In the genomic region with DNA sequence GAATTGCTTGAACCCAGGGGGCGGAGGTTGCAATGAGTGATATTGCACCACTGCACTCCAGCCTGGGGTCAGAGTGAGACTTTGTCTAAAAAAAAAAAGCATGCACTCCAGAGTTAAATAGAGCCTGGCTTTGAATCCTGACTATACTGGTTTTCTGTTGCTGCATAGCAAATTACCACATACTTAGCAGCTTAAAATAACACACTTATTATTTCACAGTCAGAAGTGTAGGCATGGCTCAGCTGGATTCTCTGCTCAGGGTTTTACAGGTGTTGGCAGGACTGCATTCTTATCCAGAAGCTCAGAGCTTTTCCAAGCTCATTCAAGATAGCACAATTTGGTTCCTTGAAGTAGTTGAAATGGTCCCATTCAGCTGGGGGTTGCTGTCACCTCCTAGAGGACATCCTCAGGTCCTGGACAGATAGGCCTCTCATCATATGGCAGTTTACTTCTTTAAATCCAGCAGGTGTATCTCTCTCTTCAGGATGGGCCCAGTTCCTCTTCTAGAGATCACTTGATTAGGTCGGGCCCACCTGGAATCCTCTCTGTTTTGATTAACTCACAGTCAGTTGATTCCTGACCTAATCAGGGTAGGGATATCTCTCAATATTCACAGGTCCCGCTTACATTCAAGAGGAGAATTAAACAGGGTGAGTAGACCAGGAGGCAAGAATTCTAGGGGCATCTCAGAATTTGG, we compare ENCODE assay signal across 20 cellular contexts. TPM values are rescaled to one million over a fixed set of nuclear protein-coding genes. Genes with fewer than 3 reads are reported as not detected.
A peak's percentile ranks its signal among the peaks of the same experiment; 100 is the strongest.
DNase-seq lines count a peak whose midpoint lies in the region; ATAC-seq, FAIRE-seq and TF ChIP-seq lines count a peak whose summit lies in the region.
"Had no signal": no experiment of that assay in that cellular context is flagged by ENCODE, and none has a peak within 500 bp of the region (broad histone marks: within the 10 kb centered on the region; RNA-seq: fewer than 3 reads in every experiment).

No MANE protein-coding gene starts in this region.

- no peaks in the 10 kb centered on the region for H3K79me2 ChIP-seq in astrocyte (ENCODE audit: insufficient read depth, low read length)

- H3K4me3 ChIP-seq in astrocyte (ENCODE audit: insufficient read depth, low read depth, low read length): no peak overlapping the region
- H3K4me3 ChIP-seq: A549, adrenal gland, cardiac muscle cell, dorsolateral prefrontal cortex, heart left ventricle had no signal

- no peak for ATAC-seq in naive thymus-derived CD8-positive, alpha-beta T cell
- no peak for ATAC-seq in GM18498 (IDR thresholded peaks at IDR 0.05; ENCODE audit: unreplicated experiment)
- ATAC-seq: A549; activated CD4-positive, CD25-positive, alpha-beta regulatory T cell treated with anti-CD3 and anti-CD28 coated beads, Interleukin-2, amount 50 U/mL, for 24 hours; heart left ventricle had no signal

- no peak for TF ChIP-seq CTCF in astrocyte (IDR thresholded peaks at IDR 0.05; ENCODE audit: insufficient read depth, low read depth, low read length)

- POLR2A ChIA-PET in naive thymus-derived CD8-positive, alpha-beta T cell (lab: Charles Lee): interaction anchor here (1.0 to 3.7 kb wide), 3 partner anchors 20 to 26 kb away, joined by 3 to 14 read pairs (median 14); a partner anchor contains a TSS

- no peaks in the 10 kb centered on the region for H3K27me3 ChIP-seq in astrocyte (ENCODE audit: insufficient read depth, low read length)
- H3K27me3 ChIP-seq: adrenal gland, cardiac muscle cell, heart left ventricle had no signal

- H3K27ac ChIP-seq in astrocyte (ENCODE audit: low read depth, low read length): no peak overlapping the region
- H3K27ac ChIP-seq: A549, adrenal gland, cardiac muscle cell, dorsolateral prefrontal cortex, heart left ventricle had no signal

- H3K27ac Mint-ChIP-seq in IgD-negative memory B cell: peak overlapping the region in 2 of 3 donors; percentile 89
- H3K27ac Mint-ChIP-seq in astrocyte (ENCODE audit: unreplicated experiment): no peak overlapping the region
- H3K27ac Mint-ChIP-seq in naive thymus-derived CD8-positive, alpha-beta T cell: peak overlapping the region; percentile 85 to 97 (median 92)

- no peak overlapping the region for H3K4me2 ChIP-seq in astrocyte (ENCODE audit: low read length)
- H3K4me2 ChIP-seq: A549 had no signal

- no peaks in the 10 kb centered on the region for H3K36me3 ChIP-seq in astrocyte (ENCODE audit: insufficient read depth, low read length)
- H3K36me3 ChIP-seq: adrenal gland, cardiac muscle cell, heart left ventricle had no signal

- DNase-seq in SIG-M5 treated with dmso at 0.1 percent for 504 hours (lab: John Stamatoyannopoulos, UW; ENCODE audit: unreplicated experiment): peak; percentile 23
- no peak for DNase-seq in SIG-M5 (lab: John Stamatoyannopoulos, UW)
- no peak for DNase-seq in astrocyte (ENCODE audit: low read depth)
- no peak for DNase-seq in naive thymus-derived CD8-positive, alpha-beta T cell
- no peak for DNase-seq in inferior parietal cortex (ENCODE audit: extremely low spot score)
- no peak for DNase-seq in C1 segment of cervical spinal cord (lab: John Stamatoyannopoulos, UW)
- DNase-seq: adrenal gland, dorsolateral prefrontal cortex, heart left ventricle, KG1, NCI-H1105 treated with DMSO at 0.1 percent for 48 hours, NCI-H2227 treated with DMSO at 0.1 percent for 48 hours had no signal

- peaks cover 29 to 47% (median 37%) of the 10 kb centered on the region in 3 donors for H3K4me1 Mint-ChIP-seq in IgD-negative memory B cell
- peaks cover 10% of the 10 kb centered on the region for H3K4me1 Mint-ChIP-seq in astrocyte (ENCODE audit: low read depth, unreplicated experiment)
- peaks cover 19 to 89% (median 73%) of the 10 kb centered on the region in 4 donors for H3K4me1 Mint-ChIP-seq in naive thymus-derived CD8-positive, alpha-beta T cell

- H3K9ac ChIP-seq in astrocyte (ENCODE audit: low read length): no peak overlapping the region

- H4K20me1 ChIP-seq in astrocyte (ENCODE audit: insufficient read depth, low read length): no peaks in the 10 kb centered on the region

- H3K4me3 Mint-ChIP-seq in IgD-negative memory B cell (peak overlapping the region in 2 of 4 donors; percentile 11 to 71), astrocyte (ENCODE audit: unreplicated experiment) (no peak overlapping the region)
- peak overlapping the region in 5 of 10 donors; percentile 39 to 75 (median 45) for H3K4me3 Mint-ChIP-seq in naive thymus-derived CD8-positive, alpha-beta T cell
- H3K4me3 Mint-ChIP-seq: stimulated activated naive CD8-positive, alpha-beta T cell treated with anti-CD3 and anti-CD28 coated beads, Interleukin-15, Interleukin-2, amounts not matched to agents 100 ng/mL and 50 ng/mL, for 24 hours had no signal

- H3K4me1 ChIP-seq in astrocyte (ENCODE audit: insufficient read depth, low read length): peaks cover 19% of the 10 kb centered on the region

- H3K9me3 Mint-ChIP-seq in IgD-negative memory B cell (no peaks in the 10 kb centered on the region), astrocyte (ENCODE audit: unreplicated experiment) (peaks cover 3% of the 10 kb centered on the region)
- no peaks in the 10 kb centered on the region for H3K9me3 Mint-ChIP-seq in naive thymus-derived CD8-positive, alpha-beta T cell
- H3K9me3 Mint-ChIP-seq: stimulated activated naive CD8-positive, alpha-beta T cell treated with anti-CD3 and anti-CD28 coated beads, Interleukin-15, Interleukin-2, amounts not matched to agents 100 ng/mL and 50 ng/mL, for 24 hours had no signal

- H3K36me3 Mint-ChIP-seq in IgD-negative memory B cell (no peaks in the 10 kb centered on the region), astrocyte (ENCODE audit: low read depth, unreplicated experiment) (no peaks in the 10 kb centered on the region)
- H3K36me3 Mint-ChIP-seq in naive thymus-derived CD8-positive, alpha-beta T cell: peaks cover 0 to 7% (median 0%) of the 10 kb centered on the region in 3 donors

- H2AFZ ChIP-seq in astrocyte (ENCODE audit: low read depth, low read length): no peak overlapping the region

- FAIRE-seq in astrocyte (lab: Jason Lieb, UNC): peak; percentile 98
- FAIRE-seq: H54, islet of Langerhans had no signal

- H3K27me3 Mint-ChIP-seq in IgD-negative memory B cell (no peaks in the 10 kb centered on the region), astrocyte (ENCODE audit: low read depth, unreplicated experiment) (no peaks in the 10 kb centered on the region)
- no peaks in the 10 kb centered on the region for H3K27me3 Mint-ChIP-seq in naive thymus-derived CD8-positive, alpha-beta T cell
- H3K27me3 Mint-ChIP-seq: stimulated activated naive CD8-positive, alpha-beta T cell treated with anti-CD3 and anti-CD28 coated beads, Interleukin-15, Interleukin-2, amounts not matched to agents 100 ng/mL and 50 ng/mL, for 24 hours had no signal

- H3K9me3 ChIP-seq in astrocyte (ENCODE audit: insufficient read depth, low read depth, low read length): no peaks in the 10 kb centered on the region
- H3K9me3 ChIP-seq: A549, adrenal gland, heart left ventricle had no signal

RNA-seq across cellular contexts. Expression of a gene that starts 26.8 kb away (rescaled TPM):
- 22.3 TPM for polyA plus RNA-seq in IgD-negative memory B cell
- total RNA-seq in astrocyte: 4.7 and 5.3 TPM in 2 replicates
- 100 to 1,000 TPM; 110 to 116 TPM for total RNA-seq in naive thymus-derived CD8-positive, alpha-beta T cell
- 10 to 100 TPM; 20.9 to 26.6 (median 24.1) TPM for polyA plus RNA-seq in naive thymus-derived CD8-positive, alpha-beta T cell

Comparison
In these comparisons a context has a peak if more than half of its experiments do, and no peak if none do; other contexts are left out.
1. RNA of a gene that starts 26.8 kb away (total RNA-seq): 110 to 116 TPM in naive thymus-derived CD8-positive, alpha-beta T cell; 4.7 to 5.3 TPM in astrocyte; every median in the first group is over 10 times any median in the second.